ENCODE assay signal across 16 cellular contexts in the genomic region with DNA sequence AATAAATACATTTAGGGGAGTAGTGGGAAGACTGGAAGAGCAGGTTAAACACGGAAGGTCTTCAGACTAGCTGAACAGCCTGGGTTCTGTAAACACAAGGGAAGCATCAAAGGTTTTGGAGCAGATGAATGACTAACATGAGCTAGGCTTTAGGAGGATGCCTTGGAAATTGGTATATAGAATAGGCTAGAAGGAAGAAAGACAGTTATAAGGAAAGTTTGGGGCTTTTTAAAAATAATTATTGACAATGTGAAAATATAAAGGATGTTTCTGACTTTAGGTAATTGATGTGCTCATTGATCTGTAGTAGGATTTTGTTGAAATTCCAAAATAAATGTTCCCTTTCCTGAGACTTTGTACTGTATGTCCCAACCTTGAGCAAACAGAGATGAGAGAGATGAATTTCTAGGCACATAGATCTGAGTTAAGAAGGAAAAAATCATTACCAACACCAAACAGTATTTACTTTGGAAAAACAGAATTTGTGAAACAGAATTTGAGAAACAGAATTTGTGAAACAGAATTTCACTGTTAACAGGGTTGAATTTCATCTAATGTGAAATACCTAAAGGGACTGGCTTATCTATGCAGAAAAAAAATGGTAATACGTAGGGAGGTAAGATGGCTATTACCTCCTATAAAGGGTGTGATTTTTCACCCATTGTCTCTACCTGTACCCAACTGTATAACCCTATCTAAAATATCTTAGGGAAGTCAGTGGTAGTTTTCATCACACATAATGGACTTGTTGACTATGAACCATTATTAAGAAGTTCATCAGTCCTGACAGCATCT.
"Had no signal": no experiment of that assay in that cellular context is flagged by ENCODE, and none has a peak within 500 bp of the region (broad histone marks: within the 10 kb centered on the region; RNA-seq: fewer than 3 reads in every experiment).

No MANE protein-coding gene starts in this region.

- H3K4me1 ChIP-seq: sigmoid colon, testis had no signal

- H3K9me3 Mint-ChIP-seq: activated CD4-positive, alpha-beta T cell treated with anti-CD3 and anti-CD28 coated beads, Interleukin-2, amount 10 ng/mL, durations not matched to agents 7 days and 5 days; activated naive CD4-positive, alpha-beta T cell treated with anti-CD3 and anti-CD28 coated beads, Interleukin-2, amount 50 U/mL, for 24 hours; activated T-helper 2 cell treated with anti-CD3 and anti-CD28 coated beads, Interferon-gamma antibody, Interleukin-2, Interleukin-4, amounts not matched to agents 10 μg/mL and 5 μg/mL and 100 μg/mL, durations not matched to agents 14 hours and 24 hours and 36 hours had no signal

- FAIRE-seq: urothelium cell line had no signal

- H3K27me3 Mint-ChIP-seq: activated CD4-positive, alpha-beta T cell treated with anti-CD3 and anti-CD28 coated beads, Interleukin-2, amount 10 ng/mL, durations not matched to agents 7 days and 5 days; activated naive CD4-positive, alpha-beta T cell treated with anti-CD3 and anti-CD28 coated beads, Interleukin-2, amount 50 U/mL, for 24 hours had no signal

- H3K27ac ChIP-seq: brain microvascular endothelial cell, sigmoid colon, testis had no signal

- H3K27me3 ChIP-seq: brain microvascular endothelial cell, sigmoid colon, testis had no signal

- ATAC-seq: esophagus mucosa; left cardiac atrium; stimulated activated naive CD8-positive, alpha-beta T cell treated with anti-CD3 and anti-CD28 coated beads, Interleukin-15, Interleukin-2, amounts not matched to agents 100 U/mL and 50 U/mL, for 24 hours had no signal

- H3K4me3 ChIP-seq: sigmoid colon, testis had no signal

- H3K4me1 Mint-ChIP-seq: activated CD4-positive, alpha-beta T cell treated with anti-CD3 and anti-CD28 coated beads, Interleukin-2, amount 10 ng/mL, durations not matched to agents 7 days and 5 days; activated naive CD4-positive, alpha-beta T cell treated with anti-CD3 and anti-CD28 coated beads, Interleukin-2, amount 50 U/mL, for 24 hours; nephron progenitor cell had no signal

- DNase-seq: activated CD4-positive, alpha-beta T cell treated with anti-CD3 and anti-CD28 coated beads, Interleukin-2, amount 10 ng/mL, durations not matched to agents 7 days and 5 days; activated CD8-positive, alpha-beta memory T cell treated with anti-CD3 and anti-CD28 coated beads for 24 hours; activated T-cell treated with anti-CD3 and anti-CD28 coated beads for 4 hours; brain microvascular endothelial cell; left cardiac atrium; mesenchymal stem cell; nephron progenitor cell; sigmoid colon; stimulated activated CD4-positive, alpha-beta T cell treated with anti-CD3 and anti-CD28 coated beads, Interleukin-12 subunit alpha, Interleukin-12 subunit beta, amount 100 ng/mL, for 4 hours; stimulated activated naive CD8-positive, alpha-beta T cell treated with anti-CD3 and anti-CD28 coated beads, Interleukin-15, Interleukin-2, amounts not matched to agents 100 U/mL and 50 U/mL, for 24 hours; T1000; testis had no signal

- H3K27ac Mint-ChIP-seq: activated CD4-positive, alpha-beta T cell treated with anti-CD3 and anti-CD28 coated beads, Interleukin-2, amount 10 ng/mL, durations not matched to agents 7 days and 5 days; activated naive CD4-positive, alpha-beta T cell treated with anti-CD3 and anti-CD28 coated beads, Interleukin-2, amount 50 U/mL, for 24 hours; activated T-helper 2 cell treated with anti-CD3 and anti-CD28 coated beads, Interferon-gamma antibody, Interleukin-2, Interleukin-4, amounts not matched to agents 10 μg/mL and 5 μg/mL and 100 μg/mL, durations not matched to agents 14 hours and 24 hours and 36 hours; nephron progenitor cell had no signal

- H3K4me3 Mint-ChIP-seq: activated CD4-positive, alpha-beta T cell treated with anti-CD3 and anti-CD28 coated beads, Interleukin-2, amount 10 ng/mL, durations not matched to agents 7 days and 5 days; activated naive CD4-positive, alpha-beta T cell treated with anti-CD3 and anti-CD28 coated beads, Interleukin-2, amount 50 U/mL, for 24 hours; nephron progenitor cell had no signal

- H3K9me3 ChIP-seq: sigmoid colon, testis had no signal
